In the genomic region with DNA sequence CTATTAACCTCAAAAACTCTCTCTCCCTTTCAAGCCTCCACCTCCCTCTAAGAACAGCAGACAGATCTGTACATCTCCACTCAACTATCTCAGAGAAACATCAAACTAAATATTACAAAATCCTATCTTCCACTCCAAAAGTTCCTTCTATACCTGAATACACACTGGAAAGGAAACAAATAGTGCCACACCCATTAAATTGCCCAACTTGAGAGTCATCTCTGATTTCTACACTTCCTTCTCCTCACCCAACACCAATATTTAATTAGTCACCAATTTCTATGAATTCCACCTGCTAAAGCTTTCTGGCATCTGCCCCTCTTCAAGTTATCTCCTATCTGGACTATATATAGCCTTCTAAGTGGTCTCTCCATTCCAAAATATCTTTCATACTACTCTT, we compare ENCODE assay signal across 1 cellular context.
TF ChIP-seq lines count a peak whose summit lies in the region.

No MANE protein-coding gene starts in this region.

TF ChIP-seq in WTC11, 78 proteins besides CTCF, POLR2A, EP300 and RAD21 (continued from another document):
- TF ChIP-seq, protein P1, sequence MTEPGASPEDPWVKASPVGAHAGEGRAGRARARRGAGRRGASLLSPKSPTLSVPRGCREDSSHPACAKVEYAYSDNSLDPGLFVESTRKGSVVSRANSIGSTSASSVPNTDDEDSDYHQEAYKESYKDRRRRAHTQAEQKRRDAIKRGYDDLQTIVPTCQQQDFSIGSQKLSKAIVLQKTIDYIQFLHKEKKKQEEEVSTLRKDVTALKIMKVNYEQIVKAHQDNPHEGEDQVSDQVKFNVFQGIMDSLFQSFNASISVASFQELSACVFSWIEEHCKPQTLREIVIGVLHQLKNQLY (CRISPR knock-in tag; IDR thresholded peaks at IDR 0.05): no peak
- TF ChIP-seq ZNF138 (CRISPR knock-in tag; conservative IDR thresholded peaks at IDR 0.05): no peak
- TF ChIP-seq, protein P2, sequence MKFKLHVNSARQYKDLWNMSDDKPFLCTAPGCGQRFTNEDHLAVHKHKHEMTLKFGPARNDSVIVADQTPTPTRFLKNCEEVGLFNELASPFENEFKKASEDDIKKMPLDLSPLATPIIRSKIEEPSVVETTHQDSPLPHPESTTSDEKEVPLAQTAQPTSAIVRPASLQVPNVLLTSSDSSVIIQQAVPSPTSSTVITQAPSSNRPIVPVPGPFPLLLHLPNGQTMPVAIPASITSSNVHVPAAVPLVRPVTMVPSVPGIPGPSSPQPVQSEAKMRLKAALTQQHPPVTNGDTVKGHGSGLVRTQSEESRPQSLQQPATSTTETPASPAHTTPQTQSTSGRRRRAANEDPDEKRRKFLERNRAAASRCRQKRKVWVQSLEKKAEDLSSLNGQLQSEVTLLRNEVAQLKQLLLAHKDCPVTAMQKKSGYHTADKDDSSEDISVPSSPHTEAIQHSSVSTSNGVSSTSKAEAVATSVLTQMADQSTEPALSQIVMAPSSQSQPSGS (CRISPR knock-in tag; IDR thresholded peaks at IDR 0.05; ENCODE audit: borderline replicate concordance, low read depth): no peak
- TF ChIP-seq ZNF423 (CRISPR knock-in tag; IDR thresholded peaks at IDR 0.05): no peak
- TF ChIP-seq, protein P3, sequence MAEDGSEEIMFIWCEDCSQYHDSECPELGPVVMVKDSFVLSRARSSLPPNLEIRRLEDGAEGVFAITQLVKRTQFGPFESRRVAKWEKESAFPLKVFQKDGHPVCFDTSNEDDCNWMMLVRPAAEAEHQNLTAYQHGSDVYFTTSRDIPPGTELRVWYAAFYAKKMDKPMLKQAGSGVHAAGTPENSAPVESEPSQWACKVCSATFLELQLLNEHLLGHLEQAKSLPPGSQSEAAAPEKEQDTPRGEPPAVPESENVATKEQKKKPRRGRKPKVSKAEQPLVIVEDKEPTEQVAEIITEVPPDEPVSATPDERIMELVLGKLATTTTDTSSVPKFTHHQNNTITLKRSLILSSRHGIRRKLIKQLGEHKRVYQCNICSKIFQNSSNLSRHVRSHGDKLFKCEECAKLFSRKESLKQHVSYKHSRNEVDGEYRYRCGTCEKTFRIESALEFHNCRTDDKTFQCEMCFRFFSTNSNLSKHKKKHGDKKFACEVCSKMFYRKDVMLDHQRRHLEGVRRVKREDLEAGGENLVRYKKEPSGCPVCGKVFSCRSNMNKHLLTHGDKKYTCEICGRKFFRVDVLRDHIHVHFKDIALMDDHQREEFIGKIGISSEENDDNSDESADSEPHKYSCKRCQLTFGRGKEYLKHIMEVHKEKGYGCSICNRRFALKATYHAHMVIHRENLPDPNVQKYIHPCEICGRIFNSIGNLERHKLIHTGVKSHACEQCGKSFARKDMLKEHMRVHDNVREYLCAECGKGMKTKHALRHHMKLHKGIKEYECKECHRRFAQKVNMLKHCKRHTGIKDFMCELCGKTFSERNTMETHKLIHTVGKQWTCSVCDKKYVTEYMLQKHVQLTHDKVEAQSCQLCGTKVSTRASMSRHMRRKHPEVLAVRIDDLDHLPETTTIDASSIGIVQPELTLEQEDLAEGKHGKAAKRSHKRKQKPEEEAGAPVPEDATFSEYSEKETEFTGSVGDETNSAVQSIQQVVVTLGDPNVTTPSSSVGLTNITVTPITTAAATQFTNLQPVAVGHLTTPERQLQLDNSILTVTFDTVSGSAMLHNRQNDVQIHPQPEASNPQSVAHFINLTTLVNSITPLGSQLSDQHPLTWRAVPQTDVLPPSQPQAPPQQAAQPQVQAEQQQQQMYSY (CRISPR knock-in tag; IDR thresholded peaks at IDR 0.05): no peak
- no peak for TF ChIP-seq JUN (CRISPR knock-in tag; IDR thresholded peaks at IDR 0.05)
- no peak for TF ChIP-seq ZBTB21 (CRISPR knock-in tag; IDR thresholded peaks at IDR 0.05; ENCODE audit: borderline replicate concordance)
- no peak for TF ChIP-seq FOXK1 (CRISPR knock-in tag; IDR thresholded peaks at IDR 0.05)
